11 cellular contexts compared by ENCODE assay signal in the genomic region with DNA sequence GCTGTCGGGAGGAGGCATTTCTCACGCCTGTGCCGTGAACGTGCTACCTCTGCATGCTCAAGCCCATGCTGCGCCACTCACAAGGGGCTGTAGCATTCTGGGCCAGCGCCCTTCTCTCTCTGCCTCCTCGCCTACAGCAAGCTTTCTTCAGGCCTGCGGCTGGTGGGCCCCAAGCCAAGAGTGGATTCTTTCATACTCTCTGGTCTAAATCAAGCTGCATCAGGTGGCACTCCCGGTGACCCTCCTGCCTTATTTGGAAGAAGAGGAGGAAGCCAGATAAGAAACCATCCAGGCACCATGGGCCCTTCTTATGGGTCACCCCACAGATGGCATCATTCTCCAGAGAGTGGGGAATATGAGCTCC.
DNase-seq lines count a peak whose midpoint lies in the region; ATAC-seq and TF ChIP-seq lines count a peak whose summit lies in the region.
"Had no signal": no experiment of that assay in that cellular context is flagged by ENCODE, and none has a peak within 500 bp of the region (broad histone marks: within the 10 kb centered on the region; RNA-seq: fewer than 3 reads in every experiment).

No MANE protein-coding gene starts in this region.

- peak overlapping the region; percentile 11 for H3K27ac Mint-ChIP-seq in activated naive CD8-positive, alpha-beta T cell treated with anti-CD3 and anti-CD28 coated beads, Interleukin-2, amount 50 U/mL, for 24 hours
- H3K27ac Mint-ChIP-seq in activated naive CD8-positive, alpha-beta T cell treated with anti-CD3 and anti-CD28 coated beads for 36 hours, result no peak overlapping the region
- H3K27ac Mint-ChIP-seq in activated CD4-positive, alpha-beta T cell treated with anti-CD3 and anti-CD28 coated beads, Interleukin-2, amount 10 ng/mL, durations not matched to agents 7 days and 5 days, result no peak overlapping the region

- H3K36me3 Mint-ChIP-seq in activated naive CD8-positive, alpha-beta T cell treated with anti-CD3 and anti-CD28 coated beads, Interleukin-2, amount 50 U/mL, for 24 hours (ENCODE audit: low read depth), result peaks cover 1% of the 10 kb centered on the region
- H3K36me3 Mint-ChIP-seq in activated naive CD8-positive, alpha-beta T cell treated with anti-CD3 and anti-CD28 coated beads for 36 hours, result no peaks in the 10 kb centered on the region
- H3K36me3 Mint-ChIP-seq in activated CD4-positive, alpha-beta T cell treated with anti-CD3 and anti-CD28 coated beads, Interleukin-2, amount 10 ng/mL, durations not matched to agents 7 days and 5 days (ENCODE audit: low read depth), result no peaks in the 10 kb centered on the region
- H3K36me3 Mint-ChIP-seq: activated CD4-positive, alpha-beta memory T cell treated with anti-CD3 and anti-CD28 coated beads for 36 hours had no signal

- H3K9me3 Mint-ChIP-seq in activated naive CD8-positive, alpha-beta T cell treated with anti-CD3 and anti-CD28 coated beads, Interleukin-2, amount 50 U/mL, for 24 hours, result no peaks in the 10 kb centered on the region
- H3K9me3 Mint-ChIP-seq in activated naive CD8-positive, alpha-beta T cell treated with anti-CD3 and anti-CD28 coated beads for 36 hours, result peaks cover 2% of the 10 kb centered on the region
- no peaks in the 10 kb centered on the region for H3K9me3 Mint-ChIP-seq in activated CD4-positive, alpha-beta T cell treated with anti-CD3 and anti-CD28 coated beads, Interleukin-2, amount 10 ng/mL, durations not matched to agents 7 days and 5 days
- H3K9me3 Mint-ChIP-seq: activated CD4-positive, alpha-beta memory T cell treated with anti-CD3 and anti-CD28 coated beads for 36 hours had no signal

- in situ Hi-C loops in astrocyte of the spinal cord (cut with HindIII; ENCODE audit: low sequenced_read_pairs), result no loop called here

- DNase-seq in activated naive CD8-positive, alpha-beta T cell treated with anti-CD3 and anti-CD28 coated beads, Interleukin-2, amount 50 U/mL, for 24 hours, result no peak
- no peak for DNase-seq in activated naive CD8-positive, alpha-beta T cell treated with anti-CD3 and anti-CD28 coated beads for 36 hours
- DNase-seq in astrocyte of the spinal cord (ENCODE audit: low read depth, low spot score), result peak; percentile 58
- peak; percentile 88 for DNase-seq in iris pigment epithelial cell (ENCODE audit: low read depth)
- DNase-seq in ureter (ENCODE audit: low spot score), result peak; percentile 65
- no peak for DNase-seq in activated CD4-positive, alpha-beta T cell treated with anti-CD3 and anti-CD28 coated beads, Interleukin-2, amount 10 ng/mL, durations not matched to agents 7 days and 5 days
- DNase-seq: activated CD4-positive, alpha-beta memory T cell treated with anti-CD3 and anti-CD28 coated beads for 36 hours; hippocampal formation; NCI-H1048 had no signal

- POLR2A ChIA-PET in activated CD4-positive, alpha-beta T cell treated with anti-CD3 and anti-CD28 coated beads, Interleukin-2, amount 10 ng/mL, durations not matched to agents 7 days and 5 days (lab: Charles Lee), result no interaction called here

- no peak overlapping the region for H3K4me3 Mint-ChIP-seq in activated naive CD8-positive, alpha-beta T cell treated with anti-CD3 and anti-CD28 coated beads, Interleukin-2, amount 50 U/mL, for 24 hours
- H3K4me3 Mint-ChIP-seq in activated naive CD8-positive, alpha-beta T cell treated with anti-CD3 and anti-CD28 coated beads for 36 hours, result no peak overlapping the region
- no peak overlapping the region for H3K4me3 Mint-ChIP-seq in activated CD4-positive, alpha-beta T cell treated with anti-CD3 and anti-CD28 coated beads, Interleukin-2, amount 10 ng/mL, durations not matched to agents 7 days and 5 days
- H3K4me3 Mint-ChIP-seq: activated CD4-positive, alpha-beta memory T cell treated with anti-CD3 and anti-CD28 coated beads for 36 hours had no signal

- no peak overlapping the region for H3K4me3 ChIP-seq in astrocyte of the spinal cord (ENCODE audit: low read depth, low read length)

- ATAC-seq in activated naive CD8-positive, alpha-beta T cell treated with anti-CD3 and anti-CD28 coated beads, Interleukin-2, amount 50 U/mL, for 24 hours, result no peak
- ATAC-seq in HG02973 (IDR thresholded peaks at IDR 0.05; ENCODE audit: unreplicated experiment) (no peak), HG02852 (IDR thresholded peaks at IDR 0.05; ENCODE audit: unreplicated experiment) (no peak)

- TF ChIP-seq CTCF in astrocyte of the spinal cord (IDR thresholded peaks at IDR 0.05; ENCODE audit: low read depth, low read length), result no peak

- CTCF ChIA-PET in activated CD4-positive, alpha-beta T cell treated with anti-CD3 and anti-CD28 coated beads, Interleukin-2, amount 10 ng/mL, durations not matched to agents 7 days and 5 days (lab: Charles Lee), result interaction anchor here (0.9 to 1.7 kb wide), 5 partner anchors 9 to 32 kb away, joined by 3 to 9 read pairs (median 3); no protein-coding TSS in a partner anchor

- H3K4me1 Mint-ChIP-seq in activated naive CD8-positive, alpha-beta T cell treated with anti-CD3 and anti-CD28 coated beads, Interleukin-2, amount 50 U/mL, for 24 hours, result peaks cover 72% of the 10 kb centered on the region
- peaks cover 44% of the 10 kb centered on the region for H3K4me1 Mint-ChIP-seq in activated naive CD8-positive, alpha-beta T cell treated with anti-CD3 and anti-CD28 coated beads for 36 hours
- peaks cover 40% of the 10 kb centered on the region for H3K4me1 Mint-ChIP-seq in activated CD4-positive, alpha-beta T cell treated with anti-CD3 and anti-CD28 coated beads, Interleukin-2, amount 10 ng/mL, durations not matched to agents 7 days and 5 days

- H3K27me3 Mint-ChIP-seq in activated naive CD8-positive, alpha-beta T cell treated with anti-CD3 and anti-CD28 coated beads, Interleukin-2, amount 50 U/mL, for 24 hours, result peaks cover 8% of the 10 kb centered on the region
- peaks cover 3% of the 10 kb centered on the region for H3K27me3 Mint-ChIP-seq in activated naive CD8-positive, alpha-beta T cell treated with anti-CD3 and anti-CD28 coated beads for 36 hours
- peaks cover 11% of the 10 kb centered on the region for H3K27me3 Mint-ChIP-seq in activated CD4-positive, alpha-beta T cell treated with anti-CD3 and anti-CD28 coated beads, Interleukin-2, amount 10 ng/mL, durations not matched to agents 7 days and 5 days
- H3K27me3 Mint-ChIP-seq: activated CD4-positive, alpha-beta memory T cell treated with anti-CD3 and anti-CD28 coated beads for 36 hours had no signal

Comparison
In these comparisons a context has a peak if more than half of its experiments do, and no peak if none do; other contexts are left out.
1. DNase-seq: peak in astrocyte of the spinal cord (single experiment), iris pigment epithelial cell (single experiment) and ureter (single experiment); none in activated naive CD8-positive, alpha-beta T cell treated with anti-CD3 and anti-CD28 coated beads, Interleukin-2, amount 50 U/mL, for 24 hours (single experiment), activated naive CD8-positive, alpha-beta T cell treated with anti-CD3 and anti-CD28 coated beads for 36 hours (single experiment) and activated CD4-positive, alpha-beta T cell treated with anti-CD3 and anti-CD28 coated beads, Interleukin-2, amount 10 ng/mL, durations not matched to agents 7 days and 5 days (single experiment).